In the genomic region with DNA sequence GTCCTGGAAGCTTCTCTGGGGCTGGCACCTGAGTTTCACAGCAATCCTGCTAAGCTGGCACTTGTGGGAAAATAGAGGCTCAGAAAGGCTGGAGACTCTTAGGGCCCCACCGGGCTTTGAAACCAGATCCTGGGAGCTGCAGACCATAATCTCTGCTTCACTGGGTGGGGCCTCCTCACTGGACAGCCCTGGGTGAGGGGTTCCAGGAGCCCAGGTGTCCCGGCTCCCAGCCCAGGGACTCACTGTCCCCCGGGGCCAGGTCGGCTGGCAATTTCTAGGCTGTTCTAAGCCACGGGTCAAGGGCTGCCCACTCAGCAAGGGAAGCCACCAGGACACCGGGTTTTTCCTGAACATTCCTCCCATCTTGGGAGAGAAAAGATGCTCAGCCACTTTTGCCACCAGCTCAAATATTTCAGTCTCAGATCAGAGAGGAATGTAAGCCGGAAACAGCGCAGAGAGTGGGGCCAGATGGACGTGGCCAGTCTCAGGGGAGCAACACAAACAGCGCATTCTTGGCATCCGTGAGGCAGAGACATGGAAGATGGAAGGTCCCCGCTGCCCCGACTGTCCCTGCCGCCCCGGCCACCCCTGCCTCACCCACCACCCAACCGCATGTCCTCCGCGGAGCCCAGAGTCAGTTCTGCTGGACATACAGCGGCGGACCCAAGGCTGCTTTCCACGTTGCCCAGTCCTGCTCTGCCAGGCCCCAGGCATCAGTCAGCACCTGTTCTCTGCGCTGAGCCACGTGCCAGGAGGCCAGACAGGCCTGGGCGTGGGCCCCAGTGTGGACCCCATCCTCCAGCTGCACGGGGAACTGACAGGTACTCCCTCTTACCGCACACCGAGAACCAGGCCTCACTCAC, we compare ENCODE assay signal across 18 cellular contexts.
A peak's percentile ranks its signal among the peaks of the same experiment; 100 is the strongest.
DNase-seq lines count a peak whose midpoint lies in the region; ATAC-seq and TF ChIP-seq lines count a peak whose summit lies in the region.
"Had no signal": no experiment of that assay in that cellular context is flagged by ENCODE, and none has a peak within 500 bp of the region (broad histone marks: within the 10 kb centered on the region; RNA-seq: fewer than 3 reads in every experiment).

No MANE protein-coding gene starts in this region.

- peaks cover 34% of the 10 kb centered on the region for H3K79me1 ChIP-seq in mesenchymal stem cell (replicated peaks; ENCODE audit: low read length, poor library complexity, severe bottlenecking)

- H3K27me3 ChIP-seq in heart left ventricle: no peaks in the 10 kb centered on the region
- H3K27me3 ChIP-seq in endodermal cell (ENCODE audit: control insufficient read depth, insufficient read depth, low read length, poor library complexity, severe bottlenecking): no peaks in the 10 kb centered on the region
- H3K27me3 ChIP-seq in mesenchymal stem cell (ENCODE audit: control insufficient read depth in 1 of 2, insufficient read depth in 1 of 2, low read length in 2 of 2): no peaks in the 10 kb centered on the region
- H3K27me3 ChIP-seq in upper lobe of right lung: no peaks in the 10 kb centered on the region
- H3K27me3 ChIP-seq: tibial nerve had no signal

- TF ChIP-seq POLR2A in heart left ventricle (IDR thresholded peaks at IDR 0.05): no peak

- no peak overlapping the region for H2AFZ ChIP-seq in mesenchymal stem cell (ENCODE audit: low read depth, low read length)
- H2AFZ ChIP-seq: GM23338 had no signal

- no peak overlapping the region for H3K14ac ChIP-seq in mesenchymal stem cell (ENCODE audit: low read length in 2 of 2)

- no peak overlapping the region for H2AK5ac ChIP-seq in mesenchymal stem cell (ENCODE audit: low read length, severe bottlenecking)

- H2BK120ac ChIP-seq in mesenchymal stem cell (ENCODE audit: low read depth, low read length): no peak overlapping the region

- intact Hi-C loops in heart left ventricle (cut with DNase I) (no loop called here), Right ventricle myocardium superior (cut with DNase I) (no loop called here), upper lobe of right lung (cut with DNase I) (no loop called here)

- H3K9ac ChIP-seq in endodermal cell (ENCODE audit: extremely low read depth, low read length, poor library complexity, severe bottlenecking) (no peak overlapping the region), mesenchymal stem cell (ENCODE audit: low read length) (no peak overlapping the region)

- H2BK12ac ChIP-seq in mesenchymal stem cell (ENCODE audit: low read length in 2 of 2): no peak overlapping the region

- peak overlapping the region; percentile 6 for H4K91ac ChIP-seq in mesenchymal stem cell (ENCODE audit: low read length)

- H3K36me3 ChIP-seq in heart left ventricle: no peaks in the 10 kb centered on the region
- no peaks in the 10 kb centered on the region for H3K36me3 ChIP-seq in endodermal cell (ENCODE audit: control insufficient read depth, insufficient read depth, low read length)
- peaks cover 3 to 46% of the 10 kb centered on the region in 2 experiments for H3K36me3 ChIP-seq in mesenchymal stem cell (ENCODE audit: control insufficient read depth in 1 of 2, insufficient read depth in 2 of 2, low read depth in 1 of 2, low read length in 2 of 2)
- no peaks in the 10 kb centered on the region for H3K36me3 ChIP-seq in upper lobe of right lung
- H3K36me3 ChIP-seq: tibial nerve had no signal

- no peak overlapping the region for H3K4me2 ChIP-seq in mesenchymal stem cell (ENCODE audit: low read length, poor library complexity, severe bottlenecking)
- H3K4me2 ChIP-seq: GM23338 had no signal

- H3K4me3 Mint-ChIP-seq in endodermal cell: no peak overlapping the region
- H3K4me3 Mint-ChIP-seq: GM23338; natural killer cell treated with Interleukin-12 subunit alpha and Interleukin-12 subunit beta and Interleukin-15 and Interleukin-18, amount 100 ng/mL, for 72 hours had no signal

- peak overlapping the region; percentile 77 for H3K27ac Mint-ChIP-seq in endodermal cell
- H3K27ac Mint-ChIP-seq: GM23338; natural killer cell treated with Interleukin-12 subunit alpha and Interleukin-12 subunit beta and Interleukin-15 and Interleukin-18, amount 100 ng/mL, for 72 hours had no signal

- H2BK15ac ChIP-seq in mesenchymal stem cell (ENCODE audit: low read depth, poor library complexity, severe bottlenecking): no peak overlapping the region

- H3K9me3 Mint-ChIP-seq in endodermal cell: peaks cover 6% of the 10 kb centered on the region
- H3K9me3 Mint-ChIP-seq: GM23338; natural killer cell treated with Interleukin-12 subunit alpha and Interleukin-12 subunit beta and Interleukin-15 and Interleukin-18, amount 100 ng/mL, for 72 hours had no signal

- no peak overlapping the region for H2BK5ac ChIP-seq in mesenchymal stem cell (ENCODE audit: low read depth, low read length, poor library complexity, severe bottlenecking)

- no peaks in the 10 kb centered on the region for H3K9me3 ChIP-seq in heart left ventricle
- no peaks in the 10 kb centered on the region for H3K9me3 ChIP-seq in endodermal cell (ENCODE audit: control insufficient read depth, low read length)
- H3K9me3 ChIP-seq in mesenchymal stem cell (ENCODE audit: control insufficient read depth, low read length): no peaks in the 10 kb centered on the region
- H3K9me3 ChIP-seq in upper lobe of right lung: no peaks in the 10 kb centered on the region
- H3K9me3 ChIP-seq: tibial nerve had no signal

- peak in 3 of 4 donors; percentile 19 to 52 (median 41) for ATAC-seq in heart left ventricle
- no peak for ATAC-seq in Right ventricle myocardium superior (ENCODE audit: poor library complexity)
- peak; percentile 15 for ATAC-seq in upper lobe of right lung
- no peak for ATAC-seq in HG03108 (IDR thresholded peaks at IDR 0.05; ENCODE audit: unreplicated experiment)
- ATAC-seq in HG03175 (IDR thresholded peaks at IDR 0.05; ENCODE audit: unreplicated experiment): no peak
- ATAC-seq: natural killer cell treated with Interleukin-12 subunit alpha and Interleukin-12 subunit beta and Interleukin-15 and Interleukin-18, amount 100 ng/mL, for 72 hours had no signal

- no peak for TF ChIP-seq CTCF in heart left ventricle (IDR thresholded peaks at IDR 0.05)
- TF ChIP-seq CTCF in endodermal cell (conservative IDR thresholded peaks at IDR 0.05): no peak
- no peak for TF ChIP-seq CTCF in upper lobe of right lung (IDR thresholded peaks at IDR 0.05)

- H4K8ac ChIP-seq in mesenchymal stem cell (ENCODE audit: low read length): no peak overlapping the region

- DNase-seq in heart left ventricle (peak in 4 of 5 donors; percentile 30 to 51 (median 46)), Right ventricle myocardium superior (no peak), endodermal cell (no peak), mesenchymal stem cell (peak; percentile 22), upper lobe of right lung (no peak), NCI-H146 (lab: John Stamatoyannopoulos, UW) (no peak)
- DNase-seq: activated CD4-positive, alpha-beta T cell treated with anti-CD3 and anti-CD28 coated beads, Interleukin-2, amount 50 U/mL, for 4 hours; anterior cingulate cortex; EL; NCI-H1694; NCI-H446 treated with DMSO at 0.1 percent for 48 hours; stimulated activated CD4-positive, alpha-beta T cell treated with anti-CD3 and anti-CD28 coated beads, Interleukin-15, amount 100 ng/mL, for 24 hours; stimulated activated naive CD4-positive, alpha-beta T cell had no signal

- 67 to 81% (median 73%) methylated on average over 19 to 27 of the region's 27 CpGs for WGBS in heart left ventricle, 4 donors
- 92 to 94% methylated on average over 16 to 27 of the region's 27 CpGs for WGBS in endodermal cell (ENCODE audit: insufficient coverage in 1 of 2, insufficient read length in 1 of 2), 2 experiments
- 87% methylated on average over 27 of the region's 27 CpGs for WGBS in mesenchymal stem cell

- H3K4me3 ChIP-seq in heart left ventricle (no peak overlapping the region), endodermal cell (ENCODE audit: low read length) (no peak overlapping the region), mesenchymal stem cell (ENCODE audit: insufficient read depth in 1 of 2, low read depth in 1 of 2, low read length in 2 of 2) (no peak overlapping the region), upper lobe of right lung (no peak overlapping the region)
- H3K4me3 ChIP-seq: GM23338, tibial nerve had no signal

- peak overlapping the region; percentile 11 to 30 for H3K18ac ChIP-seq in mesenchymal stem cell (ENCODE audit: low read depth in 1 of 2, low read length in 2 of 2)

- H3K23ac ChIP-seq in mesenchymal stem cell (ENCODE audit: low read length in 2 of 2): no peak overlapping the region

- H3K27ac ChIP-seq in heart left ventricle (peak overlapping the region in 2 of 12 donors; percentile 48 to 59), endodermal cell (ENCODE audit: low read depth, low read length) (no peak overlapping the region), mesenchymal stem cell (ENCODE audit: low read length, poor library complexity, severe bottlenecking) (no peak overlapping the region), upper lobe of right lung (peak overlapping the region; percentile 68)
- H3K27ac ChIP-seq: tibial nerve had no signal

- H3K4me1 ChIP-seq in heart left ventricle: peaks cover 0 to 32% (median 13%) of the 10 kb centered on the region in 12 donors
- H3K4me1 ChIP-seq in endodermal cell (ENCODE audit: control insufficient read depth, insufficient read depth, low read length): no peaks in the 10 kb centered on the region
- peaks cover 29% of the 10 kb centered on the region for H3K4me1 ChIP-seq in mesenchymal stem cell (ENCODE audit: control insufficient read depth, insufficient read depth, low read depth, low read length)
- peaks cover 9% of the 10 kb centered on the region for H3K4me1 ChIP-seq in upper lobe of right lung

- peak overlapping the region in 1 of 2 experiments; percentile 19 for H3K4ac ChIP-seq in mesenchymal stem cell (ENCODE audit: low read depth in 1 of 2, low read length in 2 of 2)

- H3K4me1 Mint-ChIP-seq in endodermal cell: peaks cover 12% of the 10 kb centered on the region

- no peaks in the 10 kb centered on the region for H3K27me3 Mint-ChIP-seq in endodermal cell (ENCODE audit: insufficient read depth)

- peaks cover 15% of the 10 kb centered on the region for H3K36me3 Mint-ChIP-seq in endodermal cell (ENCODE audit: low read depth)
- H3K36me3 Mint-ChIP-seq: natural killer cell treated with Interleukin-12 subunit alpha and Interleukin-12 subunit beta and Interleukin-15 and Interleukin-18, amount 100 ng/mL, for 72 hours had no signal

Comparison
In these comparisons a context has a peak if more than half of its experiments do, and no peak if none do; other contexts are left out.
1. ATAC-seq: peak in heart left ventricle (3 of 4) and upper lobe of right lung (single experiment); none in Right ventricle myocardium superior (single experiment), HG03108 (single experiment) and HG03175 (single experiment).
2. DNase-seq: peak in heart left ventricle (4 of 5) and mesenchymal stem cell (single experiment); none in Right ventricle myocardium superior (single experiment), endodermal cell (single experiment), upper lobe of right lung (single experiment) and NCI-H146 (single experiment).